ENCODE assay signal across 18 cellular contexts in genomic region chr2:70270323-70270722, GRCh38.
"Had no signal": no experiment of that assay in that cellular context is flagged by ENCODE, and none has a peak within 500 bp of the region (broad histone marks: within the 10 kb centered on the region; RNA-seq: fewer than 3 reads in every experiment).

No MANE protein-coding gene starts in this region.

- H3K27ac Mint-ChIP-seq: activated CD4-positive, alpha-beta memory T cell treated with anti-CD3 and anti-CD28 coated beads for 36 hours; activated CD8-positive, alpha-beta memory T cell treated with anti-CD3 and anti-CD28 coated beads, Interleukin-2, amount 10 ng/mL, durations not matched to agents 7 days and 5 days; natural killer cell treated with Interleukin-12 subunit alpha and Interleukin-12 subunit beta and Interleukin-15 and Interleukin-18, amount 100 ng/mL, for 72 hours had no signal

- H3K36me3 ChIP-seq: uterus had no signal

- H3K4me3 Mint-ChIP-seq: activated CD4-positive, alpha-beta memory T cell treated with anti-CD3 and anti-CD28 coated beads for 36 hours; activated CD8-positive, alpha-beta memory T cell treated with anti-CD3 and anti-CD28 coated beads, Interleukin-2, amount 10 ng/mL, durations not matched to agents 7 days and 5 days; natural killer cell treated with Interleukin-12 subunit alpha and Interleukin-12 subunit beta and Interleukin-15 and Interleukin-18, amount 100 ng/mL, for 72 hours had no signal

- H3K4me1 ChIP-seq: colonic mucosa, tibial nerve, uterus had no signal

- FAIRE-seq: endometrium had no signal

- H3K27me3 Mint-ChIP-seq: activated CD4-positive, alpha-beta memory T cell treated with anti-CD3 and anti-CD28 coated beads for 36 hours; activated CD8-positive, alpha-beta memory T cell treated with anti-CD3 and anti-CD28 coated beads, Interleukin-2, amount 10 ng/mL, durations not matched to agents 7 days and 5 days; natural killer cell treated with Interleukin-12 subunit alpha and Interleukin-12 subunit beta and Interleukin-15 and Interleukin-18, amount 100 ng/mL, for 72 hours had no signal

- H3K4me3 ChIP-seq: colonic mucosa, gastrocnemius medialis, tibial nerve, uterus had no signal

- ATAC-seq: activated CD8-positive, alpha-beta memory T cell treated with anti-CD3 and anti-CD28 coated beads, Interleukin-2, amount 10 ng/mL, durations not matched to agents 7 days and 5 days; gastrocnemius medialis; natural killer cell treated with Interleukin-12 subunit alpha and Interleukin-12 subunit beta and Interleukin-15 and Interleukin-18, amount 100 ng/mL, for 72 hours; stimulated activated naive CD8-positive, alpha-beta T cell treated with anti-CD3 and anti-CD28 coated beads, Interleukin-15, Interleukin-2, amounts not matched to agents 100 U/mL and 50 U/mL, for 24 hours had no signal

- H3K27me3 ChIP-seq: brain microvascular endothelial cell, colonic mucosa, gastrocnemius medialis, tibial nerve, uterus had no signal

- DNase-seq: activated CD4-positive, alpha-beta memory T cell treated with anti-CD3 and anti-CD28 coated beads for 36 hours; activated CD8-positive, alpha-beta memory T cell treated with anti-CD3 and anti-CD28 coated beads, Interleukin-2, amount 10 ng/mL, durations not matched to agents 7 days and 5 days; anterior cingulate cortex; brain microvascular endothelial cell; central memory CD4-positive, alpha-beta T cell; colonic mucosa; gastrocnemius medialis; head of caudate nucleus; kidney glomerular epithelial cell; retina; stimulated activated naive CD8-positive, alpha-beta T cell treated with anti-CD3 and anti-CD28 coated beads, Interleukin-15, Interleukin-2, amounts not matched to agents 100 U/mL and 50 U/mL, for 24 hours; substantia nigra; T-helper 2 cell; uterus; WERI-Rb-1 had no signal

- H3K27ac ChIP-seq: brain microvascular endothelial cell, colonic mucosa, tibial nerve, uterus, WERI-Rb-1 had no signal

- H3K9me3 Mint-ChIP-seq: activated CD4-positive, alpha-beta memory T cell treated with anti-CD3 and anti-CD28 coated beads for 36 hours; natural killer cell treated with Interleukin-12 subunit alpha and Interleukin-12 subunit beta and Interleukin-15 and Interleukin-18, amount 100 ng/mL, for 72 hours had no signal

- H3K9me3 ChIP-seq: colonic mucosa, gastrocnemius medialis, tibial nerve, uterus had no signal
